In genomic region chr14:24162083-24162482, GRCh38 we compare ENCODE assay signal across 8 cellular contexts. TPM values are rescaled to one million over a fixed set of nuclear protein-coding genes. Genes with fewer than 3 reads are reported as not detected.
DNase-seq lines count a peak whose midpoint lies in the region; ATAC-seq and TF ChIP-seq lines count a peak whose summit lies in the region.

No MANE protein-coding gene starts in this region.

- ATAC-seq in T-cell (replicated peaks in 1 of 4) = no peak

- POLR2A ChIA-PET in CD4-positive, alpha-beta memory T cell (lab: Charles Lee; ENCODE audit: partially characterized antibody) = interaction anchor here (0.9 to 9.5 kb wide), 22 partner anchors 8 to 268 kb away, joined by 3 to 162 read pairs (median 18); partner anchors contain the start of genes CHMP4A, DCAF11, EMC9 and IPO4
- POLR2A ChIA-PET in T-cell (lab: Charles Lee) = interaction anchor here in 1 of 2 donors (0.6 to 1.6 kb wide), 4 partner anchors 14 to 80 kb away, joined by 3 to 9 read pairs (median 4); partner anchors contain the start of genes DCAF11, NRL and TINF2

- H3K4me1 ChIP-seq in CD4-positive, alpha-beta memory T cell (ENCODE audit: insufficient read depth, low read length) = peaks cover 50% of the 10 kb centered on the region
- peaks cover 27 to 48% (median 39%) of the 10 kb centered on the region in 4 donors for H3K4me1 ChIP-seq in esophagus muscularis mucosa

- peak overlapping the region; percentile 73 to 97 for H3K4me3 ChIP-seq in CD4-positive, alpha-beta memory T cell (ENCODE audit: low read length in 2 of 2)
- peak overlapping the region; percentile 66 to 73 (median 69) for H3K4me3 ChIP-seq in esophagus muscularis mucosa

- H3K27me3 Mint-ChIP-seq in CD4-positive, alpha-beta memory T cell = no peaks in the 10 kb centered on the region
- H3K27me3 Mint-ChIP-seq in T-cell = no peaks in the 10 kb centered on the region
- H3K27me3 Mint-ChIP-seq in progenitor cell of endocrine pancreas = no peaks in the 10 kb centered on the region

- H3K36me3 Mint-ChIP-seq in CD4-positive, alpha-beta memory T cell = peaks cover 56 to 83% of the 10 kb centered on the region in 2 donors
- H3K36me3 Mint-ChIP-seq in T-cell (peaks cover 56% of the 10 kb centered on the region), progenitor cell of endocrine pancreas (ENCODE audit: insufficient read depth) (peaks cover 23% of the 10 kb centered on the region)

- no peak for DNase-seq in CD4-positive, alpha-beta memory T cell
- no peak for DNase-seq in T-cell
- no peak for DNase-seq in esophagus muscularis mucosa (ENCODE audit: extremely low spot score)
- DNase-seq in progenitor cell of endocrine pancreas (ENCODE audit: low spot score, unreplicated experiment) = no peak
- DNase-seq in NCI-H2171 treated with DMSO at 0.1 percent for 48 hours (lab: John Stamatoyannopoulos, UW) = no peak
- no peak for DNase-seq in cerebellar nuclear complex (lab: John Stamatoyannopoulos, UW)
- DNase-seq in HCEC 1CT = no peak
- no peak for DNase-seq in pons (ENCODE audit: low spot score)

- H3K9me3 Mint-ChIP-seq in CD4-positive, alpha-beta memory T cell = no peaks in the 10 kb centered on the region
- H3K9me3 Mint-ChIP-seq in T-cell (no peaks in the 10 kb centered on the region), progenitor cell of endocrine pancreas (ENCODE audit: low read depth) (no peaks in the 10 kb centered on the region)

- peak overlapping the region; percentile 90 for H3K27ac ChIP-seq in CD4-positive, alpha-beta memory T cell (ENCODE audit: low read depth, low read length)
- peak overlapping the region; percentile 88 to 92 (median 90) for H3K27ac ChIP-seq in esophagus muscularis mucosa (replicated peaks in 1 of 4)

- H3K27ac Mint-ChIP-seq in CD4-positive, alpha-beta memory T cell = peak overlapping the region; percentile 97 to 100 (median 99)
- H3K27ac Mint-ChIP-seq in T-cell (peak overlapping the region; percentile 98 to 99), progenitor cell of endocrine pancreas (peak overlapping the region; percentile 97)

- TF ChIP-seq CTCF in esophagus muscularis mucosa (IDR thresholded peaks at IDR 0.05) = no peak
- no peak for TF ChIP-seq CTCF in progenitor cell of endocrine pancreas (IDR thresholded peaks at IDR 0.05; ENCODE audit: unreplicated experiment)

- no CpG with 5 or more reads among the region's 8 CpGs for WGBS in esophagus muscularis mucosa

- H3K4me1 Mint-ChIP-seq in CD4-positive, alpha-beta memory T cell = peaks cover 29 to 62% (median 49%) of the 10 kb centered on the region in 4 donors
- H3K4me1 Mint-ChIP-seq in T-cell = peaks cover 54 to 61% (median 58%) of the 10 kb centered on the region in 3 donors
- peaks cover 16% of the 10 kb centered on the region for H3K4me1 Mint-ChIP-seq in progenitor cell of endocrine pancreas (ENCODE audit: low read depth)

- H3K36me3 ChIP-seq in CD4-positive, alpha-beta memory T cell (ENCODE audit: insufficient read depth, low read length) = peaks cover 64% of the 10 kb centered on the region
- peaks cover 64 to 77% (median 72%) of the 10 kb centered on the region in 4 donors for H3K36me3 ChIP-seq in esophagus muscularis mucosa

- intact Hi-C loops in CD4-positive, alpha-beta memory T cell (cut with micrococcal nuclease) = no loop called here
- intact Hi-C loops in esophagus muscularis mucosa (cut with DNase I) = loop anchor here (5.0 kb wide), 1 partner anchor 55 kb away; no protein-coding TSS in a partner anchor

- peak overlapping the region; percentile 96 to 100 (median 99) for H3K4me3 Mint-ChIP-seq in CD4-positive, alpha-beta memory T cell
- H3K4me3 Mint-ChIP-seq in T-cell (peak overlapping the region; percentile 92 to 94 (median 92)), progenitor cell of endocrine pancreas (ENCODE audit: low read depth) (peak overlapping the region; percentile 81)

- H3K9me3 ChIP-seq in CD4-positive, alpha-beta memory T cell (ENCODE audit: control insufficient read depth in 1 of 2, low read length in 2 of 2) = no peaks in the 10 kb centered on the region
- H3K9me3 ChIP-seq in esophagus muscularis mucosa = no peaks in the 10 kb centered on the region

- no peak for TF ChIP-seq POLR2A in esophagus muscularis mucosa (IDR thresholded peaks at IDR 0.05; ENCODE audit: low read depth)

- no peak for TF ChIP-seq EP300 in esophagus muscularis mucosa (IDR thresholded peaks at IDR 0.05)

- H3K27me3 ChIP-seq in CD4-positive, alpha-beta memory T cell (ENCODE audit: insufficient read depth, low read length) = no peaks in the 10 kb centered on the region
- H3K27me3 ChIP-seq in esophagus muscularis mucosa = no peaks in the 10 kb centered on the region

- CTCF ChIA-PET in CD4-positive, alpha-beta memory T cell (lab: Charles Lee; ENCODE audit: partially characterized antibody) = interaction anchor here (0.9 to 6.9 kb wide), 22 partner anchors 10 to 146 kb away, joined by 3 to 110 read pairs (median 6); partner anchors contain the start of genes CIDEB, DCAF11, MDP1 and NRL
- CTCF ChIA-PET in T-cell (lab: Charles Lee) = interaction anchor here (0.6 to 2.0 kb wide), 7 partner anchors 9 to 72 kb away, joined by 4 to 30 read pairs (median 5); partner anchors contain the start of genes DCAF11 (in 1 of the 2), NRL (in 1 of the 2), PSME1 (in 1 of the 2) and PSME2 (in 1 of the 2)

RNA-seq across cellular contexts. Expression of gene IRF9, which starts 1.0 kb away (rescaled TPM):
- total RNA-seq in CD4-positive, alpha-beta memory T cell = 100 to 1,000 TPM; 154 to 157 TPM
- polyA plus RNA-seq in CD4-positive, alpha-beta memory T cell = 100 to 1,000 TPM in 1 of 2 donors, 10 to 100 TPM in 1; 59.3 to 121 TPM
- total RNA-seq in T-cell (100 to 1,000 TPM; 201 to 285 (median 215) TPM), esophagus muscularis mucosa (10 to 100 TPM; 39.5 to 78.3 (median 63.2) TPM), progenitor cell of endocrine pancreas (57.4 and 62.4 TPM in 2 replicates)

RNA-seq across cellular contexts. Expression of gene REC8, which starts 9.8 kb away (rescaled TPM):
- total RNA-seq in CD4-positive, alpha-beta memory T cell = 10 to 100 TPM; 27.7 to 30.5 TPM
- 1 to 10 TPM; 2.8 to 9.8 TPM for polyA plus RNA-seq in CD4-positive, alpha-beta memory T cell
- total RNA-seq in T-cell = 10 to 100 TPM; 32.4 to 82.5 (median 41.5) TPM
- 1 to 10 TPM; 4.6 to 5.9 (median 5.0) TPM for total RNA-seq in esophagus muscularis mucosa
- 380 and 408 TPM in 2 replicates for total RNA-seq in progenitor cell of endocrine pancreas

RNA-seq across cellular contexts. Expression of gene RNF31, which starts 14.8 kb away (rescaled TPM):
- 100 to 1,000 TPM; 108 to 113 TPM for total RNA-seq in CD4-positive, alpha-beta memory T cell
- 10 to 100 TPM; 44.3 to 75.7 TPM for polyA plus RNA-seq in CD4-positive, alpha-beta memory T cell
- total RNA-seq in T-cell (100 to 1,000 TPM in 3 of 5 donors, 10 to 100 TPM in 2; 67.7 to 131 (median 100) TPM), esophagus muscularis mucosa (10 to 100 TPM; 21.7 to 33.3 (median 26.8) TPM), progenitor cell of endocrine pancreas (99.3 and 104 TPM in 2 replicates)

RNA-seq across cellular contexts. Expression of gene PSME2, which starts 15.7 kb away (rescaled TPM):
- total RNA-seq in CD4-positive, alpha-beta memory T cell = 100 to 1,000 TPM; 143 to 150 TPM
- polyA plus RNA-seq in CD4-positive, alpha-beta memory T cell = 100 to 1,000 TPM; 511 to 815 TPM
- 100 to 1,000 TPM; 130 to 192 (median 159) TPM for total RNA-seq in T-cell
- total RNA-seq in esophagus muscularis mucosa = 10 to 100 TPM; 32.8 to 64.3 (median 42.6) TPM
- total RNA-seq in progenitor cell of endocrine pancreas = 118 and 120 TPM in 2 replicates

RNA-seq across cellular contexts. Expression of gene EMC9, which starts 20.7 kb away (rescaled TPM):
- 10 to 100 TPM; 33.0 to 33.9 TPM for total RNA-seq in CD4-positive, alpha-beta memory T cell
- 10 to 100 TPM; 11.4 to 13.6 TPM for polyA plus RNA-seq in CD4-positive, alpha-beta memory T cell
- total RNA-seq in T-cell (10 to 100 TPM in 3 of 5 donors, 1 to 10 TPM in 2; 9.3 to 29.8 (median 20.8) TPM), esophagus muscularis mucosa (10 to 100 TPM in 3 of 4 donors, 1 to 10 TPM in 1; 8.8 to 14.4 (median 12.2) TPM), progenitor cell of endocrine pancreas (22.8 and 22.9 TPM in 2 replicates)

Comparison
In these comparisons a context has a peak if more than half of its experiments do, and no peak if none do; other contexts are left out.
1. RNA of gene REC8, which starts 9.8 kb away (total RNA-seq): 380 to 408 TPM in progenitor cell of endocrine pancreas, 32.4 to 82.5 TPM in T-cell and 27.7 to 30.5 TPM in CD4-positive, alpha-beta memory T cell; 4.6 to 5.9 TPM in esophagus muscularis mucosa; every median in the first group is over 4 times any median in the second.
2. Peak in every context shown above with its lines, with median percentiles within 50 percentile points of each other: H3K27ac Mint-ChIP-seq and H3K4me3 Mint-ChIP-seq.